ENCODE assay signal across 8 cellular contexts in genomic region chr11:78045851-78046485, GRCh38. TPM values are rescaled to one million over a fixed set of nuclear protein-coding genes. Genes with fewer than 3 reads are reported as not detected.
DNase-seq lines count a peak whose midpoint lies in the region; ATAC-seq and TF ChIP-seq lines count a peak whose summit lies in the region.

No MANE protein-coding gene starts in this region.

- ATAC-seq in GM19351 (IDR thresholded peaks at IDR 0.05; ENCODE audit: unreplicated experiment) (peak; percentile 74), RWPE2 (ENCODE audit: low read depth) (peak; percentile 90)

- H4K8ac ChIP-seq in neuronal stem cell (ENCODE audit: low read depth, low read length) = no peak overlapping the region

- no peak overlapping the region for H4K91ac ChIP-seq in neuronal stem cell (ENCODE audit: low read depth, low read length, poor library complexity)

- no peak overlapping the region for H3K4ac ChIP-seq in neuronal stem cell (ENCODE audit: low read length)

- no peak for DNase-seq in AG09319 (ENCODE audit: extremely low read depth, low read depth)
- no peak for DNase-seq in RWPE2 (ENCODE audit: low spot score)
- DNase-seq in activated gamma-delta T cell treated with Interleukin-2 at 50 U/mL for 16 hours = peak; percentile 75
- peak; percentile 63 to 89 for DNase-seq in foreskin fibroblast
- DNase-seq in neuronal stem cell (ENCODE audit: low spot score) = peak; percentile 69

- peak overlapping the region; percentile 6 for H3K4me3 ChIP-seq in RWPE2 (ENCODE audit: severe bottlenecking)
- H3K4me3 ChIP-seq in foreskin fibroblast (ENCODE audit: low read depth in 1 of 2, low read length in 2 of 2) = peak overlapping the region; percentile 55 to 76
- peak overlapping the region in 1 of 2 donors; percentile 12 for H3K4me3 ChIP-seq in neuronal stem cell (ENCODE audit: low read length in 2 of 2)
- peak overlapping the region; percentile 60 to 88 (median 74) for H3K4me3 ChIP-seq in subcutaneous abdominal adipose tissue (ENCODE audit: low read depth in 1 of 5, low read length in 5 of 5)

- no CpG with 5 or more reads among the region's 28 CpGs for whole genome bisulfite sequencing in neuronal stem cell (ENCODE audit: extremely low coverage in 2 of 2, insufficient read length in 2 of 2, insufficient replicate concordance in 1 of 2), 2 donors

- H3K79me1 ChIP-seq in neuronal stem cell (ENCODE audit: low read depth, low read length) = no peaks in the 10 kb centered on the region

- peaks cover 1% of the 10 kb centered on the region for H3K4me1 ChIP-seq in RWPE2 (ENCODE audit: insufficient read depth, poor library complexity, severe bottlenecking)
- peaks cover 4 to 6% of the 10 kb centered on the region in 2 donors for H3K4me1 ChIP-seq in neuronal stem cell (ENCODE audit: control insufficient read depth in 2 of 2, insufficient read depth in 1 of 2, low read depth in 1 of 2, low read length in 2 of 2)
- peaks cover 0 to 45% (median 31%) of the 10 kb centered on the region in 5 donors for H3K4me1 ChIP-seq in subcutaneous abdominal adipose tissue (ENCODE audit: control insufficient read depth in 5 of 5, insufficient read depth in 5 of 5, low read length in 5 of 5)

- peak overlapping the region; percentile 79 for H2AFZ ChIP-seq in neuronal stem cell (ENCODE audit: low read length)

- no peak overlapping the region for H2AK5ac ChIP-seq in neuronal stem cell (ENCODE audit: low read depth, low read length)

- no peak overlapping the region for H2BK120ac ChIP-seq in neuronal stem cell (ENCODE audit: low read depth, low read length)

- H3K18ac ChIP-seq in neuronal stem cell (ENCODE audit: low read length) = peak overlapping the region; percentile 73

- H3K27me3 ChIP-seq in RWPE2 (ENCODE audit: insufficient read depth, poor library complexity, severe bottlenecking) (no peaks in the 10 kb centered on the region), neuronal stem cell (ENCODE audit: control insufficient read depth in 3 of 3, insufficient read depth in 3 of 3, low read depth in 1 of 3, low read length in 3 of 3) (no peaks in the 10 kb centered on the region), subcutaneous abdominal adipose tissue (ENCODE audit: control insufficient read depth in 5 of 5, insufficient read depth in 4 of 5, low read length in 5 of 5) (no peaks in the 10 kb centered on the region)

- peak overlapping the region; percentile 82 for H2BK15ac ChIP-seq in neuronal stem cell (ENCODE audit: low read length)

- H3K9me3 ChIP-seq in KOPT-K1 (ENCODE audit: insufficient read depth, low read length, poor library complexity, severe bottlenecking) (no peaks in the 10 kb centered on the region), RWPE2 (ENCODE audit: severe bottlenecking) (no peaks in the 10 kb centered on the region), neuronal stem cell (replicated peaks in 1 of 2; ENCODE audit: control insufficient read depth in 2 of 2, insufficient read depth in 1 of 2, low read depth in 1 of 2, low read length in 2 of 2) (peaks cover 0 to 5% of the 10 kb centered on the region in 2 donors), subcutaneous abdominal adipose tissue (ENCODE audit: control insufficient read depth in 5 of 5, low read length in 5 of 5) (no peaks in the 10 kb centered on the region)

- peak overlapping the region; percentile 9 for H3K23ac ChIP-seq in neuronal stem cell (ENCODE audit: low read depth, low read length, poor library complexity)

- H2BK12ac ChIP-seq in neuronal stem cell (ENCODE audit: low read length) = no peak overlapping the region

- H2BK5ac ChIP-seq in neuronal stem cell (ENCODE audit: low read length) = no peak overlapping the region

- no peak overlapping the region for H3K14ac ChIP-seq in neuronal stem cell (ENCODE audit: low read length)

- H3K4me2 ChIP-seq in neuronal stem cell (ENCODE audit: insufficient read depth, low read length, poor library complexity, severe bottlenecking) = peak overlapping the region; percentile 19

- H3K9ac ChIP-seq in neuronal stem cell (ENCODE audit: low read depth, low read length, poor library complexity) (no peak overlapping the region), subcutaneous abdominal adipose tissue (ENCODE audit: low read length in 5 of 5) (peak overlapping the region; percentile 53 to 93 (median 89))

- H3K27ac ChIP-seq in KOPT-K1 (ENCODE audit: low read depth, low read length, poor library complexity, severe bottlenecking) (peak overlapping the region; percentile 13), RWPE2 (ENCODE audit: poor library complexity, severe bottlenecking) (no peak overlapping the region), neuronal stem cell (replicated peaks; ENCODE audit: low read length) (no peak overlapping the region), subcutaneous abdominal adipose tissue (ENCODE audit: low read depth, low read length) (peak overlapping the region; percentile 66)

- H3K36me3 ChIP-seq in KOPT-K1 (ENCODE audit: insufficient read depth, low read length) (no peaks in the 10 kb centered on the region), RWPE2 (ENCODE audit: low read depth) (no peaks in the 10 kb centered on the region), neuronal stem cell (replicated peaks in 1 of 2; ENCODE audit: control insufficient read depth in 2 of 2, insufficient read depth in 2 of 2, low read length in 2 of 2) (no peaks in the 10 kb centered on the region), subcutaneous abdominal adipose tissue (ENCODE audit: control insufficient read depth in 5 of 5, insufficient read depth in 5 of 5, low read length in 5 of 5) (no peaks in the 10 kb centered on the region)

- peak; percentile 79 for TF ChIP-seq CTCF in AG09319 (IDR thresholded peaks at IDR 0.05; ENCODE audit: low read depth, low read length)
- TF ChIP-seq CTCF in RWPE2 (IDR thresholded peaks at IDR 0.05; ENCODE audit: poor library complexity, severe bottlenecking) = peak; percentile 99
- TF ChIP-seq CTCF in foreskin fibroblast (IDR thresholded peaks at IDR 0.05; ENCODE audit: low read depth, low read length) = peak; percentile 98

RNA-seq across cellular contexts. Expression of gene THRSP, which starts 17.7 kb away (rescaled TPM):
- polyA plus RNA-seq in neuronal stem cell (2013, experiment 1 of 2) = not detected
- polyA plus RNA-seq in neuronal stem cell (2013, experiment 2 of 2) = not detected

RNA-seq across cellular contexts. Expression of gene KCTD14, which starts 22.9 kb away (rescaled TPM):
- polyA plus RNA-seq in neuronal stem cell (2013, experiment 1 of 2) = 3.0 TPM
- polyA plus RNA-seq in neuronal stem cell (2013, experiment 2 of 2) = 3.0 TPM

RNA-seq across cellular contexts. Expression of gene NDUFC2, which starts 33.7 kb away (rescaled TPM):
- 290 TPM for polyA plus RNA-seq in neuronal stem cell (2013, experiment 1 of 2)
- 288 TPM for polyA plus RNA-seq in neuronal stem cell (2013, experiment 2 of 2)

RNA-seq across cellular contexts. Expression of gene INTS4, which starts 51.5 kb away (rescaled TPM):
- polyA plus RNA-seq in neuronal stem cell (2013, experiment 1 of 2) = 21.9 TPM
- 20.9 TPM for polyA plus RNA-seq in neuronal stem cell (2013, experiment 2 of 2)

Comparison
In these comparisons a context has a peak if more than half of its experiments do, and no peak if none do; other contexts are left out.
1. DNase-seq: peak in activated gamma-delta T cell treated with Interleukin-2 at 50 U/mL for 16 hours (single experiment), foreskin fibroblast (2 of 2) and neuronal stem cell (single experiment); none in AG09319 (single experiment) and RWPE2 (single experiment).
2. H3K27ac ChIP-seq: peak in KOPT-K1 (single experiment) and subcutaneous abdominal adipose tissue (single experiment); none in RWPE2 (single experiment) and neuronal stem cell (single experiment).
3. Peak in every context shown above with its lines, with median percentiles within 50 percentile points of each other: CTCF ChIP-seq.